ENCODE assay signal across 16 cellular contexts in the genomic region with DNA sequence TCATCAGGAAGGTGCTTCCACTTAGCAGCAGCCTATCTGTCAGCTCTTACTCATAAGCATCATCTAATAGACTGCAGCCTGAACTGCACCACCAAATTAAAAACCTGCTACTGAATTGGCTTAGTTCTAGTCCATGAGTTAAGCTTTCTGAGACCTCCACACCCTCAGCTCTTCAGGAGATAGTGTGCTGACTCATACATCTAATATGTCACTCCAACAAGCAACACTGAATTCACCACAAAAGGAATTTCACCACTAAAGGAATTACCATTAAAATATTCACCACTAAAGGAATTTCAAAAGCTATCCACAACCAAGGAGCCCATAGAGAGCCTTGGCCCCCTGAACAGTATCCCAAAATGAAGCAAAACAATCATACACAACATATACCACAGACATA.
DNase-seq lines count a peak whose midpoint lies in the region; ATAC-seq, FAIRE-seq and TF ChIP-seq lines count a peak whose summit lies in the region.
"Had no signal": no experiment of that assay in that cellular context is flagged by ENCODE, and none has a peak within 500 bp of the region (broad histone marks: within the 10 kb centered on the region; RNA-seq: fewer than 3 reads in every experiment).

No MANE protein-coding gene starts in this region.

- H3K27me3 ChIP-seq in kidney epithelial cell (ENCODE audit: control insufficient read depth, insufficient read depth, low read length) (no peaks in the 10 kb centered on the region), adrenal gland (no peaks in the 10 kb centered on the region)
- H3K27me3 ChIP-seq: neutrophil had no signal

- no peaks in the 10 kb centered on the region for H3K36me3 Mint-ChIP-seq in mesothelial cell of epicardium
- H3K36me3 Mint-ChIP-seq: activated naive CD4-positive, alpha-beta T cell treated with anti-CD3 and anti-CD28 coated beads, Interleukin-2, amount 50 U/mL, for 72 hours had no signal

- no peaks in the 10 kb centered on the region for H3K9me3 ChIP-seq in adrenal gland (replicated peaks in 1 of 3)
- H3K9me3 ChIP-seq: neutrophil had no signal

- DNase-seq in Daoy (ENCODE audit: low read depth): peak; percentile 80
- peak; percentile 93 for DNase-seq in RCC 7860 (ENCODE audit: low spot score)
- peak; percentile 89 for DNase-seq in choroid plexus epithelial cell (ENCODE audit: low read depth)
- DNase-seq in kidney epithelial cell (ENCODE audit: low read depth): peak; percentile 71
- DNase-seq in mesothelial cell of epicardium (ENCODE audit: low spot score in 2 of 2, unreplicated experiment in 2 of 2): no peak
- no peak for DNase-seq in adrenal gland
- DNase-seq: activated CD4-positive, alpha-beta T cell treated with anti-CD3 and anti-CD28 coated beads for 48 hours; hypothalamus; Kasumi-1; NCI-H446 had no signal

- H3K4me3 Mint-ChIP-seq in mesothelial cell of epicardium: no peak overlapping the region
- H3K4me3 Mint-ChIP-seq: stimulated activated naive CD8-positive, alpha-beta T cell treated with anti-CD3 and anti-CD28 coated beads, Interleukin-15, Interleukin-2, amounts not matched to agents 100 ng/mL and 50 ng/mL, for 24 hours had no signal

- no peaks in the 10 kb centered on the region for H3K36me3 ChIP-seq in kidney epithelial cell (ENCODE audit: control insufficient read depth, insufficient read depth, low read length)
- no peaks in the 10 kb centered on the region for H3K36me3 ChIP-seq in adrenal gland (replicated peaks in 1 of 2)
- H3K36me3 ChIP-seq: neutrophil had no signal

- peaks cover 15% of the 10 kb centered on the region for H3K9me3 Mint-ChIP-seq in mesothelial cell of epicardium

- ATAC-seq in HG02759 (IDR thresholded peaks at IDR 0.05; ENCODE audit: unreplicated experiment) (no peak), GM19023 (IDR thresholded peaks at IDR 0.05; ENCODE audit: unreplicated experiment) (no peak)
- ATAC-seq: activated naive CD4-positive, alpha-beta T cell treated with anti-CD3 and anti-CD28 coated beads, Interleukin-2, amount 50 U/mL, for 72 hours; esophagus mucosa had no signal

- TF ChIP-seq CTCF in choroid plexus epithelial cell (conservative IDR thresholded peaks at IDR 0.05; ENCODE audit: low read depth, low read length) (no peak), kidney epithelial cell (IDR thresholded peaks at IDR 0.05; ENCODE audit: insufficient read depth, low read length, poor library complexity, severe bottlenecking) (no peak), mesothelial cell of epicardium (IDR thresholded peaks at IDR 0.05; ENCODE audit: unreplicated experiment) (no peak), adrenal gland (IDR thresholded peaks at IDR 0.05) (no peak)

- H3K4me3 ChIP-seq in choroid plexus epithelial cell (ENCODE audit: low read depth, low read length) (no peak overlapping the region), kidney epithelial cell (ENCODE audit: low read depth, low read length) (no peak overlapping the region), adrenal gland (no peak overlapping the region)

- intact Hi-C loops in adrenal gland (cut with DNase I): no loop called here

- H3K4me1 Mint-ChIP-seq in mesothelial cell of epicardium: no peaks in the 10 kb centered on the region

- H3K4me1 ChIP-seq in adrenal gland (replicated peaks in 1 of 2): no peaks in the 10 kb centered on the region

- H3K27ac ChIP-seq in adrenal gland: no peak overlapping the region
- H3K27ac ChIP-seq: neutrophil had no signal

- TF ChIP-seq POLR2A in adrenal gland (IDR thresholded peaks at IDR 0.05): no peak

- H3K27ac Mint-ChIP-seq in mesothelial cell of epicardium: no peak overlapping the region
- H3K27ac Mint-ChIP-seq: activated naive CD4-positive, alpha-beta T cell treated with anti-CD3 and anti-CD28 coated beads, Interleukin-2, amount 50 U/mL, for 72 hours; stimulated activated naive CD8-positive, alpha-beta T cell treated with anti-CD3 and anti-CD28 coated beads, Interleukin-15, Interleukin-2, amounts not matched to agents 100 ng/mL and 50 ng/mL, for 24 hours had no signal

- H3K27me3 Mint-ChIP-seq in mesothelial cell of epicardium (ENCODE audit: low read depth): peaks cover 6% of the 10 kb centered on the region
- H3K27me3 Mint-ChIP-seq: stimulated activated naive CD8-positive, alpha-beta T cell treated with anti-CD3 and anti-CD28 coated beads, Interleukin-15, Interleukin-2, amounts not matched to agents 100 ng/mL and 50 ng/mL, for 24 hours had no signal

- peak; percentile 98 for FAIRE-seq in RCC 7860 (lab: Jason Lieb, UNC)

Comparison
In these comparisons a context has a peak if more than half of its experiments do, and no peak if none do; other contexts are left out.
1. DNase-seq: peak in Daoy (single experiment), RCC 7860 (single experiment), choroid plexus epithelial cell (single experiment) and kidney epithelial cell (single experiment); none in mesothelial cell of epicardium (0 of 2) and adrenal gland (0 of 7).